In the genomic region with DNA sequence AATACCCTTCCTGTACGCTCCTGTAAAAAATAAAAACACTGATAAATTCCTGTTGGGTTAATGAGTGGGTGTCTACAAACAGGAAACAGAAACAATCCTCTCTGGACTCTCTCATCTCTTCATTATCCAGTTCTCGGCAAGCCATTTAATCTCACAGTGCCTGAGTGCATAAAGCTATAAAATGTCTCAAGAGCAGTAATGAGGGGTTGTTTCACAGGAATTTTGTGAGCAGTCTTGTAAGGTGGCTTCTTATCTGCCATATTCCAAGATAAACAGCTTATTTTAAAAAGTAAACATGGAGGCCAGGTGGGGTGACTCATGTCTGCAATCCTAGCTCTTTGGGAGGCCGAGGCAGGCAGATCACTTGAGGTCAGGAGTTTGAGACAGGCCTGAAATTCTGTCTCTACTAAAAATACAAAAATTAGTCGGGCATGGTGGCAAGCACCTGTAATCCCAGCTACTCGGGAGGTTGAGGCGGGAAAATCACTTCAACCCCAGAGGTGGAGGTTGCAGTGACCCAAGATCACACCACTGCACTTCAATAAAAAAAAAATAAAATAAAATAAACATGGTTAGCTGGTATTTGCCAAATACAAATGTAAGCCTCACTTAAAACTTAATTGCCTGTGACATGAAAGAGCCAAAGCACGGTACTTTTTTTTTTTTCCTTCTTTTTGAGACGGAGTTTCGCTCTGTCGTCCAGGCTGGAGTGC, we compare ENCODE assay signal across 9 cellular contexts. TPM values are rescaled to one million over a fixed set of nuclear protein-coding genes. Genes with fewer than 3 reads are reported as not detected.
DNase-seq lines count a peak whose midpoint lies in the region; ATAC-seq and TF ChIP-seq lines count a peak whose summit lies in the region.
"Had no signal": no experiment of that assay in that cellular context is flagged by ENCODE, and none has a peak within 500 bp of the region (broad histone marks: within the 10 kb centered on the region; RNA-seq: fewer than 3 reads in every experiment).

No MANE protein-coding gene starts in this region.

- TF ChIP-seq CTCF in HFFc6 (IDR thresholded peaks at IDR 0.05) = no peak
- TF ChIP-seq CTCF in right atrium auricular region (IDR thresholded peaks at IDR 0.05) = no peak

- H3K27me3 Mint-ChIP-seq in HFFc6 (ENCODE audit: insufficient read depth) = no peaks in the 10 kb centered on the region; the same call in none of the 2 replicates
- no peaks in the 10 kb centered on the region for H3K27me3 Mint-ChIP-seq in activated CD8-positive, alpha-beta memory T cell treated with anti-CD3 and anti-CD28 coated beads, Interleukin-2, amount 10 ng/mL, durations not matched to agents 7 days and 5 days
- H3K27me3 Mint-ChIP-seq in T-helper 2 cell treated with Interferon-gamma antibody and Interleukin-4, amounts not matched to agents 5 μg/mL and 100 μg/mL, for 36 hours (ENCODE audit: low read depth) = no peaks in the 10 kb centered on the region

- peak overlapping the region; percentile 82 to 84 for H3K27ac ChIP-seq in right atrium auricular region
- H3K27ac ChIP-seq in stomach smooth muscle (ENCODE audit: low read length) = peak overlapping the region; percentile 26

- DNase-seq in HFFc6 (peak; percentile 21), SHP77 (lab: John Stamatoyannopoulos, UW) (peak; percentile 16 to 20), right atrium auricular region (ENCODE audit: low spot score) (no peak)
- no peak for DNase-seq in activated CD8-positive, alpha-beta memory T cell treated with anti-CD3 and anti-CD28 coated beads, Interleukin-2, amount 10 ng/mL, durations not matched to agents 7 days and 5 days
- no peak for DNase-seq in stimulated activated CD4-positive, alpha-beta T cell treated with anti-CD3 and anti-CD28 coated beads, Interleukin-2, amount 100 ng/mL, for 24 hours
- DNase-seq in T-helper 2 cell treated with Interferon-gamma antibody and Interleukin-4, amounts not matched to agents 5 μg/mL and 100 μg/mL, for 36 hours (ENCODE audit: low spot score) = no peak
- DNase-seq in stimulated activated CD4-positive, alpha-beta T cell treated with anti-CD3 and anti-CD28 coated beads, Interleukin-12 subunit alpha, Interleukin-12 subunit beta, amount 100 ng/mL, for 4 hours = no peak
- DNase-seq: activated CD8-positive, alpha-beta memory T cell treated with anti-CD3 and anti-CD28 coated beads, Interleukin-2, amount 50 U/mL, for 4 hours had no signal

- H3K9me3 ChIP-seq in right atrium auricular region = no peaks in the 10 kb centered on the region
- H3K9me3 ChIP-seq in stomach smooth muscle (ENCODE audit: control insufficient read depth in 2 of 2, low read length in 2 of 2) = no peaks in the 10 kb centered on the region

- H3K4me1 ChIP-seq in right atrium auricular region (peaks cover 0 to 46% of the 10 kb centered on the region in 2 donors), stomach smooth muscle (ENCODE audit: control insufficient read depth, insufficient read depth, low read length) (peaks cover 13% of the 10 kb centered on the region)

- H3K4me3 ChIP-seq in right atrium auricular region = no peak overlapping the region
- H3K4me3 ChIP-seq in stomach smooth muscle (ENCODE audit: low read length in 2 of 2) = no peak overlapping the region

- no peak for ATAC-seq in activated CD8-positive, alpha-beta memory T cell treated with anti-CD3 and anti-CD28 coated beads, Interleukin-2, amount 10 ng/mL, durations not matched to agents 7 days and 5 days

- H3K9ac ChIP-seq in stomach smooth muscle (ENCODE audit: low read length in 2 of 2) = peak overlapping the region in 1 of 2 donors; percentile 33

- H3K9me3 Mint-ChIP-seq in HFFc6 = no peaks in the 10 kb centered on the region
- no peaks in the 10 kb centered on the region for H3K9me3 Mint-ChIP-seq in activated CD8-positive, alpha-beta memory T cell treated with anti-CD3 and anti-CD28 coated beads, Interleukin-2, amount 10 ng/mL, durations not matched to agents 7 days and 5 days (ENCODE audit: low read depth)
- no peaks in the 10 kb centered on the region for H3K9me3 Mint-ChIP-seq in T-helper 2 cell treated with Interferon-gamma antibody and Interleukin-4, amounts not matched to agents 5 μg/mL and 100 μg/mL, for 36 hours

- H3K27me3 ChIP-seq in right atrium auricular region (no peaks in the 10 kb centered on the region), stomach smooth muscle (ENCODE audit: control insufficient read depth in 1 of 2, insufficient read depth in 2 of 2, low read length in 2 of 2) (no peaks in the 10 kb centered on the region)

- peaks cover 39% of the 10 kb centered on the region for H3K4me1 Mint-ChIP-seq in HFFc6 (ENCODE audit: low read depth)
- peaks cover 30% of the 10 kb centered on the region for H3K4me1 Mint-ChIP-seq in activated CD8-positive, alpha-beta memory T cell treated with anti-CD3 and anti-CD28 coated beads, Interleukin-2, amount 10 ng/mL, durations not matched to agents 7 days and 5 days
- peaks cover 10% of the 10 kb centered on the region for H3K4me1 Mint-ChIP-seq in T-helper 2 cell treated with Interferon-gamma antibody and Interleukin-4, amounts not matched to agents 5 μg/mL and 100 μg/mL, for 36 hours (ENCODE audit: low read depth)

- peaks cover 17% of the 10 kb centered on the region for H3K36me3 ChIP-seq in right atrium auricular region
- H3K36me3 ChIP-seq in stomach smooth muscle (ENCODE audit: control insufficient read depth in 2 of 2, insufficient read depth in 2 of 2, low read length in 2 of 2) = peaks cover 5 to 8% of the 10 kb centered on the region in 2 donors

- H3K36me3 Mint-ChIP-seq in HFFc6 (ENCODE audit: low read depth) = peaks cover 33% of the 10 kb centered on the region
- H3K36me3 Mint-ChIP-seq in activated CD8-positive, alpha-beta memory T cell treated with anti-CD3 and anti-CD28 coated beads, Interleukin-2, amount 10 ng/mL, durations not matched to agents 7 days and 5 days = peaks cover 29% of the 10 kb centered on the region
- H3K36me3 Mint-ChIP-seq in T-helper 2 cell treated with Interferon-gamma antibody and Interleukin-4, amounts not matched to agents 5 μg/mL and 100 μg/mL, for 36 hours (ENCODE audit: low read depth) = peaks cover 29% of the 10 kb centered on the region

- H3K27ac Mint-ChIP-seq in HFFc6 = peak overlapping the region; percentile 95
- H3K27ac Mint-ChIP-seq in activated CD8-positive, alpha-beta memory T cell treated with anti-CD3 and anti-CD28 coated beads, Interleukin-2, amount 10 ng/mL, durations not matched to agents 7 days and 5 days = no peak overlapping the region
- no peak overlapping the region for H3K27ac Mint-ChIP-seq in T-helper 2 cell treated with Interferon-gamma antibody and Interleukin-4, amounts not matched to agents 5 μg/mL and 100 μg/mL, for 36 hours

- H3K4me3 Mint-ChIP-seq in HFFc6 = peak overlapping the region; percentile 67
- no peak overlapping the region for H3K4me3 Mint-ChIP-seq in activated CD8-positive, alpha-beta memory T cell treated with anti-CD3 and anti-CD28 coated beads, Interleukin-2, amount 10 ng/mL, durations not matched to agents 7 days and 5 days
- no peak overlapping the region for H3K4me3 Mint-ChIP-seq in T-helper 2 cell treated with Interferon-gamma antibody and Interleukin-4, amounts not matched to agents 5 μg/mL and 100 μg/mL, for 36 hours

- CTCF ChIA-PET in activated CD8-positive, alpha-beta memory T cell treated with anti-CD3 and anti-CD28 coated beads, Interleukin-2, amount 10 ng/mL, durations not matched to agents 7 days and 5 days (lab: Charles Lee) = interaction anchor here (1.6 kb wide), 1 partner anchor 12 kb away, joined by 6 read pairs; no protein-coding TSS in a partner anchor

RNA-seq across cellular contexts. Expression of gene CLIP1, which starts 54.0 kb away (rescaled TPM):
- 10 to 100 TPM; 62.5 to 71.9 (median 69.1) TPM for total RNA-seq in HFFc6 (2021; fragmentation: NEBNext Ultra II Directional; extraction: Animal tissue kit (Norgen Biotek cat#: 25700))
- 100 to 1,000 TPM in 1 of 2 donors, 10 to 100 TPM in 1; 91.5 to 153 TPM for total RNA-seq in right atrium auricular region
- total RNA-seq in activated CD8-positive, alpha-beta memory T cell treated with anti-CD3 and anti-CD28 coated beads, Interleukin-2, amount 10 ng/mL, durations not matched to agents 7 days and 5 days = 10 to 100 TPM; 56.2 to 75.7 TPM

Comparison
In these comparisons a context has a peak if more than half of its experiments do, and no peak if none do; other contexts are left out.
1. DNase-seq: peak in HFFc6 (single experiment) and SHP77 (2 of 2); none in right atrium auricular region (single experiment), activated CD8-positive, alpha-beta memory T cell treated with anti-CD3 and anti-CD28 coated beads, Interleukin-2, amount 10 ng/mL, durations not matched to agents 7 days and 5 days (single experiment), stimulated activated CD4-positive, alpha-beta T cell treated with anti-CD3 and anti-CD28 coated beads, Interleukin-2, amount 100 ng/mL, for 24 hours (0 of 2), T-helper 2 cell treated with Interferon-gamma antibody and Interleukin-4, amounts not matched to agents 5 μg/mL and 100 μg/mL, for 36 hours (single experiment) and stimulated activated CD4-positive, alpha-beta T cell treated with anti-CD3 and anti-CD28 coated beads, Interleukin-12 subunit alpha, Interleukin-12 subunit beta, amount 100 ng/mL, for 4 hours (single experiment).